In the genomic region with DNA sequence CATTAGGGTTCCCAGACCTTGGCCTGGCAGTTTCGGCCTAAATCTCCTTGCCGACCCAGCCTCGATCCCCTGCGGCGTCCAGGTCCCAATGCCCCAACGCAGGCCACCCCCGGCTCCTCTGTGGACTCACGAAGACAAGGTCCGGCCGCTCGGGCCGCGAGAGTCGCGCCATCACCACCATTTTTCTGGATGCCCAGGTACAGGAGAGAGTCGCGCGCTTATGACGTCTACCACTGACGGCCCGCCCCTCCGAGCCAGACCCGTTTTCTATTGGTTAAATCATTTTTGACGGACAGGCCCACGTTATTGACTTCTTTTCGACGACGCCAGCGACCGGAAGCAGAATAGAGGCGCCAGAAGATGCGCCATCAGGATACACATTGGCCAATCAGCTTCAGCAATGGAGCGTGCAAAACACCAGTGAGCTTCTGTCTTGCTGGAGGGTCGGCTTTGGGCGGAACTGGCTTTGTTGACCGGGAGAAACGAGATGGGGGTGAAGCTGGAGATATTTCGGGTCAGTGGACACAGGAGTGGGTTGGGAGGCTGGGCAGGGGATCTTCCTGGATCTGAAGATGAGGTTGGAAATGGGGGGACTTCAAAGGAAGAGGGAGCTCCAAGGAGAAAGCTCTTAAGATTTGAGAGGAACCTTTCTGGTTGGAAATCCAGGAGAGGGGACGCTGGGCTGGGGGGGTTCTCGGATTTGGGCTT, we compare ENCODE assay signal across 8 cellular contexts. TPM values are rescaled to one million over a fixed set of nuclear protein-coding genes. Genes with fewer than 3 reads are reported as not detected.
DNase-seq lines count a peak whose midpoint lies in the region; ATAC-seq, FAIRE-seq and TF ChIP-seq lines count a peak whose summit lies in the region.

A gene with protein sequence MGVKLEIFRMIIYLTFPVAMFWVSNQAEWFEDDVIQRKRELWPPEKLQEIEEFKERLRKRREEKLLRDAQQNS (plus strand): TSS at position 447 of the 708 bp plus-strand sequence. CDS start 41 bp downstream, at position 488.
A gene (minus strand): TSS at position 199 of the 708 bp plus-strand sequence. CDS start 18 bp downstream, at position 181.

- peaks cover 26% of the 10 kb centered on the region for H3K36me3 Mint-ChIP-seq in activated CD4-positive, alpha-beta T cell treated with anti-CD3 and anti-CD28 coated beads for 36 hours (ENCODE audit: low read depth)

- peak; percentile 99 for DNase-seq in AG20443 (ENCODE audit: low spot score)
- DNase-seq in NCI-H524 (lab: John Stamatoyannopoulos, UW), result peak; percentile 97 to 99
- peak; percentile 97 for DNase-seq in activated CD4-positive, alpha-beta T cell treated with anti-CD3 and anti-CD28 coated beads for 36 hours
- DNase-seq in choroid plexus epithelial cell (ENCODE audit: low read depth), result peak; percentile 100
- DNase-seq in kidney, result peak; percentile 98
- peak; percentile 94 for DNase-seq in stimulated activated CD4-positive, alpha-beta T cell treated with anti-CD3 and anti-CD28 coated beads, Interleukin-15, amount 100 ng/mL, for 24 hours

- peak; percentile 59 for TF ChIP-seq POLR2A in GM19099 (IDR thresholded peaks at IDR 0.05; ENCODE audit: extremely low read depth, insufficient read length, low read depth)

- peak within 1 kb of the TSS; percentile 88 for H3K4me3 Mint-ChIP-seq in activated CD4-positive, alpha-beta T cell treated with anti-CD3 and anti-CD28 coated beads for 36 hours

- H3K4me3 ChIP-seq in choroid plexus epithelial cell (ENCODE audit: low read depth, low read length) (peak within 1 kb of the TSS; percentile 97), kidney (ENCODE audit: low read length in 2 of 2) (peak within 1 kb of the TSS; percentile 91 to 99)

- peak within 1 kb of the TSS; percentile 97 for H3K27ac Mint-ChIP-seq in activated CD4-positive, alpha-beta T cell treated with anti-CD3 and anti-CD28 coated beads for 36 hours

- no peaks in the 10 kb centered on the region for H3K9me3 ChIP-seq in kidney (ENCODE audit: control insufficient read depth in 1 of 2, low read length in 2 of 2)

- peak; percentile 99 for FAIRE-seq in kidney (lab: Jason Lieb, UNC)

- H3K4me1 Mint-ChIP-seq in activated CD4-positive, alpha-beta T cell treated with anti-CD3 and anti-CD28 coated beads for 36 hours, result peaks cover 32% of the 10 kb centered on the region

- POLR2A ChIA-PET in activated CD4-positive, alpha-beta T cell treated with anti-CD3 and anti-CD28 coated beads for 36 hours (lab: Charles Lee), result interaction anchor here (1.0 to 1.2 kb wide), 5 partner anchors 9 to 314 kb away, joined by 3 to 6 read pairs (median 4); a partner anchor contains a TSS

- peaks cover 0 to 17% of the 10 kb centered on the region in 2 donors for H3K36me3 ChIP-seq in kidney (ENCODE audit: control insufficient read depth in 1 of 2, insufficient read depth in 2 of 2, low read length in 2 of 2)

- CTCF ChIA-PET in activated CD4-positive, alpha-beta T cell treated with anti-CD3 and anti-CD28 coated beads for 36 hours (lab: Charles Lee), result interaction anchor here (1.2 to 1.9 kb wide), 5 partner anchors 23 to 289 kb away, joined by 4 to 14 read pairs (median 5); a partner anchor contains a TSS

- peak; percentile 82 for ATAC-seq in HG03439 (IDR thresholded peaks at IDR 0.05; ENCODE audit: unreplicated experiment)
- ATAC-seq in activated CD4-positive, alpha-beta T cell treated with anti-CD3 and anti-CD28 coated beads for 36 hours, result peak; percentile 99

- peaks cover 7 to 21% of the 10 kb centered on the region in 2 donors for H3K4me1 ChIP-seq in kidney (ENCODE audit: control insufficient read depth in 1 of 2, insufficient read depth in 1 of 2, low read depth in 1 of 2, low read length in 2 of 2)

- H3K9ac ChIP-seq in kidney (ENCODE audit: low read length in 2 of 2), result peak within 1 kb of the TSS; percentile 77 to 93

- H3K27me3 Mint-ChIP-seq in activated CD4-positive, alpha-beta T cell treated with anti-CD3 and anti-CD28 coated beads for 36 hours, result no peaks in the 10 kb centered on the region

- H3K9me3 Mint-ChIP-seq in activated CD4-positive, alpha-beta T cell treated with anti-CD3 and anti-CD28 coated beads for 36 hours (ENCODE audit: low read depth), result no peaks in the 10 kb centered on the region

- no peak for TF ChIP-seq CTCF in choroid plexus epithelial cell (conservative IDR thresholded peaks at IDR 0.05; ENCODE audit: low read depth, low read length)
- TF ChIP-seq CTCF in kidney (IDR thresholded peaks at IDR 0.05; ENCODE audit: borderline replicate concordance, extremely low read depth, insufficient read depth), result no peak

- intact Hi-C loops in activated CD4-positive, alpha-beta T cell treated with anti-CD3 and anti-CD28 coated beads for 36 hours (cut with DNase I, micrococcal nuclease), result loop anchor here (1.0 to 5.0 kb wide), 14 partner anchors 8 to 1257 kb away; a partner anchor contains a TSS
- intact Hi-C loops in kidney (cut with DNase I), result no loop called here

- peak within 1 kb of the TSS; percentile 68 to 71 for H3K27ac ChIP-seq in kidney (ENCODE audit: low read depth in 2 of 2, low read length in 2 of 2)

RNA-seq across cellular contexts. Expression of the first gene that starts in this region (rescaled TPM):
- 10 to 100 TPM; 45.1 to 99.4 TPM for total RNA-seq in activated CD4-positive, alpha-beta T cell treated with anti-CD3 and anti-CD28 coated beads for 36 hours
- 112 TPM for total RNA-seq in kidney
- 181 TPM for polyA plus RNA-seq in kidney (ENCODE audit: insufficient read depth, low read depth, low replicate concordance)

RNA-seq across cellular contexts. Expression of the second gene that starts in this region (rescaled TPM):
- 10 to 100 TPM; 45.9 to 48.3 TPM for total RNA-seq in activated CD4-positive, alpha-beta T cell treated with anti-CD3 and anti-CD28 coated beads for 36 hours
- total RNA-seq in kidney, result 44.4 TPM
- polyA plus RNA-seq in kidney (ENCODE audit: insufficient read depth, low read depth, low replicate concordance), result 34.2 TPM

Comparison
In these comparisons a context has a peak if more than half of its experiments do, and no peak if none do; other contexts are left out.
1. Peak in every context shown above with its lines: DNase-seq, ATAC-seq, H3K4me3 ChIP-seq and H3K27ac ChIP-seq.